ENCODE assay signal across 2 cellular contexts in the genomic region with DNA sequence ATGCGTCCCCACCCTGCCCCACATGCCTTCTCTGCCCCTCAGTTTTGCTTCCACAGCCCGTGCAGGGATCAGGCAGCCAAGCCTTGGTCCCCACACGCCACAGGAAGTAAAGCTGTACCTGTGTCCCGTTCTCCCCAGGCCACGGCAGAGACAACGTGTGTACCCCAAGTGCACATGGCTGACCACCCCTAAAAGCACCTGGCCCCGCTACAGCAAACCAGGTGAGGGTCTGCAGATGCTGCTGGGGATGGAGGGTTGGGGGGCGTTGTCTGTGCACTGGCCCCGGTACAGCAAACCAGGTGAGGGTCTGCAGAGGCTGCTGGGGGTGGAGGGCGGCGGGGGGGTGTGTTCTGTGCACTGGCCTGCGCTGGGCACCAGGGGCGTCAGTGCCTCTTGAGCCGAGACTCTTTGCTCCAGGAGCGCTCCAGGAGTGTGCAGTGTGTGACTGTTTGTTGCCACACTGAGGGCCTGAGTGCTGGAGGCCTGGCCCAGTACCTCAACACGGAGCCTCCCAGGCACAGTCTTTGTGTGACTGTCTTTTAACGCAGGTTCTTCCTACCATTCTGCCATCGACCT.
TF ChIP-seq lines count a peak whose summit lies in the region.

No MANE protein-coding gene starts in this region.

TF ChIP-seq in HepG2, 621 proteins besides CTCF, POLR2A, EP300 and RAD21:
- TF ChIP-seq SALL1 (CRISPR knock-in tag; IDR thresholded peaks at IDR 0.05) (no peak), EED (CRISPR knock-in tag; IDR thresholded peaks at IDR 0.05) (0 out of 2 replicates have a peak, but pooled peaks have one; percentile 37)

TF ChIP-seq in WTC11, 78 proteins besides CTCF, POLR2A, EP300 and RAD21:
- TF ChIP-seq JAZF1 (CRISPR knock-in tag; IDR thresholded peaks at IDR 0.05) (no peak), TCF7 (CRISPR knock-in tag; IDR thresholded peaks at IDR 0.05; ENCODE audit: low read depth) (no peak), CREB1 (CRISPR knock-in tag; IDR thresholded peaks at IDR 0.05) (no peak), RORB (CRISPR knock-in tag; IDR thresholded peaks at IDR 0.05) (no peak), ZNF423 (CRISPR knock-in tag; IDR thresholded peaks at IDR 0.05) (no peak), SP1 (CRISPR knock-in tag; conservative IDR thresholded peaks at IDR 0.05) (no peak)
- TF ChIP-seq, protein P1, sequence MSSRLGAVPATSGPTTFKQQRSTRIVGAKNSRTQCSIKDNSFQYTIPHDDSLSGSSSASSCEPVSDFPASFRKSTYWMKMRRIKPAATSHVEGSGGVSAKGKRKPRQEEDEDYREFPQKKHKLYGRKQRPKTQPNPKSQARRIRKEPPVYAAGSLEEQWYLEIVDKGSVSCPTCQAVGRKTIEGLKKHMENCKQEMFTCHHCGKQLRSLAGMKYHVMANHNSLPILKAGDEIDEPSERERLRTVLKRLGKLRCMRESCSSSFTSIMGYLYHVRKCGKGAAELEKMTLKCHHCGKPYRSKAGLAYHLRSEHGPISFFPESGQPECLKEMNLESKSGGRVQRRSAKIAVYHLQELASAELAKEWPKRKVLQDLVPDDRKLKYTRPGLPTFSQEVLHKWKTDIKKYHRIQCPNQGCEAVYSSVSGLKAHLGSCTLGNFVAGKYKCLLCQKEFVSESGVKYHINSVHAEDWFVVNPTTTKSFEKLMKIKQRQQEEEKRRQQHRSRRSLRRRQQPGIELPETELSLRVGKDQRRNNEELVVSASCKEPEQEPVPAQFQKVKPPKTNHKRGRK (CRISPR knock-in tag; IDR thresholded peaks at IDR 0.05; ENCODE audit: borderline replicate concordance) = no peak
- TF ChIP-seq, protein P2, sequence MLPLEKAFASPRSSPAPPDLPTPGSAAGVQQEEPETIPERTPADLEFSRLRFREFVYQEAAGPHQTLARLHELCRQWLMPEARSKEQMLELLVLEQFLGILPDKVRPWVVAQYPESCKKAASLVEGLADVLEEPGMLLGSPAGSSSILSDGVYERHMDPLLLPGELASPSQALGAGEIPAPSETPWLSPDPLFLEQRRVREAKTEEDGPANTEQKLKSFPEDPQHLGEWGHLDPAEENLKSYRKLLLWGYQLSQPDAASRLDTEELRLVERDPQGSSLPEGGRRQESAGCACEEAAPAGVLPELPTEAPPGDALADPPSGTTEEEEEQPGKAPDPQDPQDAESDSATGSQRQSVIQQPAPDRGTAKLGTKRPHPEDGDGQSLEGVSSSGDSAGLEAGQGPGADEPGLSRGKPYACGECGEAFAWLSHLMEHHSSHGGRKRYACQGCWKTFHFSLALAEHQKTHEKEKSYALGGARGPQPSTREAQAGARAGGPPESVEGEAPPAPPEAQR (CRISPR knock-in tag; IDR thresholded peaks at IDR 0.05) = no peak
- TF ChIP-seq, protein P3, sequence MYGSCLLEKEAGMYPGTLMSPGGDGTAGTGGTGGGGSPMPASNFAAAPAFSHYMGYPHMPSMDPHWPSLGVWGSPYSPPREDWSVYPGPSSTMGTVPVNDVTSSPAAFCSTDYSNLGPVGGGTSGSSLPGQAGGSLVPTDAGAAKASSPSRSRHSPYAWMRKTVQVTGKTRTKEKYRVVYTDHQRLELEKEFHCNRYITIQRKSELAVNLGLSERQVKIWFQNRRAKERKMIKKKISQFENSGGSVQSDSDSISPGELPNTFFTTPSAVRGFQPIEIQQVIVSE (CRISPR knock-in tag; IDR thresholded peaks at IDR 0.05; ENCODE audit: borderline replicate concordance) = no peak
- TF ChIP-seq, protein P4, sequence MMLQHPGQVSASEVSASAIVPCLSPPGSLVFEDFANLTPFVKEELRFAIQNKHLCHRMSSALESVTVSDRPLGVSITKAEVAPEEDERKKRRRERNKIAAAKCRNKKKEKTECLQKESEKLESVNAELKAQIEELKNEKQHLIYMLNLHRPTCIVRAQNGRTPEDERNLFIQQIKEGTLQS (CRISPR knock-in tag; conservative IDR thresholded peaks at IDR 0.05) = no peak
- TF ChIP-seq, protein P5, sequence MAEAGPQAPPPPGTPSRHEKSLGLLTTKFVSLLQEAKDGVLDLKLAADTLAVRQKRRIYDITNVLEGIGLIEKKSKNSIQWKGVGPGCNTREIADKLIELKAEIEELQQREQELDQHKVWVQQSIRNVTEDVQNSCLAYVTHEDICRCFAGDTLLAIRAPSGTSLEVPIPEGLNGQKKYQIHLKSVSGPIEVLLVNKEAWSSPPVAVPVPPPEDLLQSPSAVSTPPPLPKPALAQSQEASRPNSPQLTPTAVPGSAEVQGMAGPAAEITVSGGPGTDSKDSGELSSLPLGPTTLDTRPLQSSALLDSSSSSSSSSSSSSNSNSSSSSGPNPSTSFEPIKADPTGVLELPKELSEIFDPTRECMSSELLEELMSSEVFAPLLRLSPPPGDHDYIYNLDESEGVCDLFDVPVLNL (CRISPR knock-in tag; IDR thresholded peaks at IDR 0.05; ENCODE audit: borderline replicate concordance, low read depth) = no peak
